ENCODE assay signal across 8 cellular contexts in genomic region chr14:25048170-25049126, GRCh38. TPM values are rescaled to one million over a fixed set of nuclear protein-coding genes. Genes with fewer than 3 reads are reported as not detected.
DNase-seq lines count a peak whose midpoint lies in the region; ATAC-seq and TF ChIP-seq lines count a peak whose summit lies in the region.

No MANE protein-coding gene starts in this region.

- H3T11ph ChIP-seq in H9 (ENCODE audit: low read length), result no peak overlapping the region

- no peak overlapping the region for H2AFZ ChIP-seq in H9 (ENCODE audit: low read length)

- no peak overlapping the region for H3K4ac ChIP-seq in H9 (ENCODE audit: low read depth, low read length)

- no peak overlapping the region for H2BK15ac ChIP-seq in H9 (ENCODE audit: low read depth, low read length)

- no peak overlapping the region for H2BK120ac ChIP-seq in H9 (ENCODE audit: low read depth, low read length, poor library complexity, severe bottlenecking)

- no peak overlapping the region for H3K9ac ChIP-seq in H9 (ENCODE audit: extremely low read depth, insufficient read length, low read length)

- no peaks in the 10 kb centered on the region for H3K79me1 ChIP-seq in H9 (ENCODE audit: insufficient read depth, low read depth, low read length, poor library complexity, severe bottlenecking)

- H3K4me1 Mint-ChIP-seq in H9 (peaks cover 25 to 30% of the 10 kb centered on the region in 2 experiments), MCF 10A (ENCODE audit: insufficient read depth, unreplicated experiment) (peaks cover 24% of the 10 kb centered on the region)
- peaks cover 2% of the 10 kb centered on the region for H3K4me1 Mint-ChIP-seq in activated T-helper 2 cell treated with anti-CD3 and anti-CD28 coated beads, Interferon-gamma antibody, Interleukin-2, Interleukin-4, amounts not matched to agents 10 μg/mL and 5 μg/mL and 100 μg/mL, durations not matched to agents 14 hours and 24 hours and 36 hours (ENCODE audit: low read depth)

- CTCF ChIA-PET in MCF 10A (lab: Yijun Ruan, JAX), result interaction anchor here (0.5 to 0.7 kb wide), 2 partner anchors 241 to 338 kb away, joined by 3 read pairs; no protein-coding TSS in a partner anchor

- H2BK12ac ChIP-seq in H9 (ENCODE audit: insufficient read length, low read depth, low read length), result no peak overlapping the region

- H3K18ac ChIP-seq in H9 (ENCODE audit: insufficient read length, low read depth, low read length), result no peak overlapping the region

- POLR2A ChIA-PET in MCF 10A (lab: Yijun Ruan, JAX), result no interaction called here

- H4K5ac ChIP-seq in H9 (ENCODE audit: insufficient read length, low read depth, low read length), result no peak overlapping the region

- no peak overlapping the region for H3K14ac ChIP-seq in H9 (ENCODE audit: insufficient read depth, low read length)

- no TSS peak for BruUV-seq in MCF 10A (replicated peaks; lab: Mats Ljungman, UMichigan)

- DNase-seq in H9 (no peak), MCF 10A (ENCODE audit: unreplicated experiment) (no peak), iris pigment epithelial cell (ENCODE audit: low read depth) (peak; percentile 65), skeletal muscle cell (ENCODE audit: low read depth) (peak; percentile 60), NCI-H446 treated with DMSO at 0.1 percent for 48 hours (lab: John Stamatoyannopoulos, UW) (no peak), DMS153 (lab: John Stamatoyannopoulos, UW) (no peak)
- no peak for DNase-seq in activated T-helper 2 cell treated with anti-CD3 and anti-CD28 coated beads, Interferon-gamma antibody, Interleukin-2, Interleukin-4, amounts not matched to agents 10 μg/mL and 5 μg/mL and 100 μg/mL, durations not matched to agents 14 hours and 24 hours and 36 hours (ENCODE audit: low spot score)

- no peak overlapping the region for H2BK5ac ChIP-seq in H9 (ENCODE audit: insufficient read length, low read length)

- H3K27me3 ChIP-seq in H9 (ENCODE audit: insufficient read depth, low read length), result peaks cover 22% of the 10 kb centered on the region; the same call in 1 of the 2 replicates

- no peak for ATAC-seq in GM18498 (IDR thresholded peaks at IDR 0.05; ENCODE audit: unreplicated experiment)

- H3K4me3 Mint-ChIP-seq in H9 (peak overlapping the region; percentile 60 to 82), MCF 10A (ENCODE audit: unreplicated experiment) (peak overlapping the region; percentile 70)
- H3K4me3 Mint-ChIP-seq in activated T-helper 2 cell treated with anti-CD3 and anti-CD28 coated beads, Interferon-gamma antibody, Interleukin-2, Interleukin-4, amounts not matched to agents 10 μg/mL and 5 μg/mL and 100 μg/mL, durations not matched to agents 14 hours and 24 hours and 36 hours (ENCODE audit: low read depth), result no peak overlapping the region

- no peaks in the 10 kb centered on the region for H4K20me1 ChIP-seq in H9 (ENCODE audit: control insufficient read depth, insufficient read depth, insufficient read length)

- H2BK20ac ChIP-seq in H9 (ENCODE audit: low read depth, low read length, poor library complexity, severe bottlenecking), result no peak overlapping the region

- no peaks in the 10 kb centered on the region for H3K9me3 ChIP-seq in H9 (ENCODE audit: control insufficient read depth, low read depth, low read length)

- H3K56ac ChIP-seq in H9 (ENCODE audit: insufficient read length, low read depth, low read length), result no peak overlapping the region

- intact Hi-C loops in MCF 10A (cut with micrococcal nuclease), result no loop called here
- intact Hi-C loops in activated T-helper 2 cell treated with anti-CD3 and anti-CD28 coated beads, Interferon-gamma antibody, Interleukin-2, Interleukin-4, amounts not matched to agents 10 μg/mL and 5 μg/mL and 100 μg/mL, durations not matched to agents 14 hours and 24 hours and 36 hours (cut with micrococcal nuclease), result no loop called here

- H3K4me1 ChIP-seq in H9 (ENCODE audit: insufficient read depth, low read length), result peaks cover 2% of the 10 kb centered on the region; the same call in 1 of the 2 replicates

- no peak overlapping the region for H4K91ac ChIP-seq in H9 (ENCODE audit: insufficient read length, low read depth, low read length)

- H2AK5ac ChIP-seq in H9 (ENCODE audit: insufficient read length, low read length), result no peak overlapping the region

- H3K27me3 Mint-ChIP-seq in H9 (ENCODE audit: low read depth) (peaks cover 61% of the 10 kb centered on the region), MCF 10A (ENCODE audit: insufficient read depth, unreplicated experiment) (peaks cover 28% of the 10 kb centered on the region)
- H3K27me3 Mint-ChIP-seq in activated T-helper 2 cell treated with anti-CD3 and anti-CD28 coated beads, Interferon-gamma antibody, Interleukin-2, Interleukin-4, amounts not matched to agents 10 μg/mL and 5 μg/mL and 100 μg/mL, durations not matched to agents 14 hours and 24 hours and 36 hours (ENCODE audit: low read depth), result peaks cover 52% of the 10 kb centered on the region

- H3K23me2 ChIP-seq in H9 (ENCODE audit: insufficient read length, low read depth, low read length, poor library complexity, severe bottlenecking), result peaks cover 12% of the 10 kb centered on the region

- H3K36me3 Mint-ChIP-seq in H9 (ENCODE audit: insufficient read depth in 1 of 3, low read depth in 3 of 3) (no peaks in the 10 kb centered on the region), MCF 10A (ENCODE audit: insufficient read depth, unreplicated experiment) (no peaks in the 10 kb centered on the region)
- no peaks in the 10 kb centered on the region for H3K36me3 Mint-ChIP-seq in activated T-helper 2 cell treated with anti-CD3 and anti-CD28 coated beads, Interferon-gamma antibody, Interleukin-2, Interleukin-4, amounts not matched to agents 10 μg/mL and 5 μg/mL and 100 μg/mL, durations not matched to agents 14 hours and 24 hours and 36 hours (ENCODE audit: low read depth)

- H3K23ac ChIP-seq in H9 (ENCODE audit: insufficient read length, low read depth, low read length), result no peak overlapping the region

- H4K8ac ChIP-seq in H9 (replicated peaks; ENCODE audit: insufficient read length, low read depth, low read length), result no peak overlapping the region

- H3K79me2 ChIP-seq in H9 (ENCODE audit: insufficient read depth, low read length), result no peaks in the 10 kb centered on the region

- TF ChIP-seq CTCF in H9 (conservative IDR thresholded peaks at IDR 0.05) (no peak), MCF 10A (IDR thresholded peaks at IDR 0.05; ENCODE audit: unreplicated experiment) (no peak)

- peaks cover 2 to 3% of the 10 kb centered on the region in 2 experiments; a peak in 1 of 5 replicates for H3K9me3 Mint-ChIP-seq in H9
- H3K9me3 Mint-ChIP-seq in MCF 10A (ENCODE audit: unreplicated experiment), result no peaks in the 10 kb centered on the region
- H3K9me3 Mint-ChIP-seq in activated T-helper 2 cell treated with anti-CD3 and anti-CD28 coated beads, Interferon-gamma antibody, Interleukin-2, Interleukin-4, amounts not matched to agents 10 μg/mL and 5 μg/mL and 100 μg/mL, durations not matched to agents 14 hours and 24 hours and 36 hours, result no peaks in the 10 kb centered on the region

- no peak overlapping the region for H3K27ac ChIP-seq in H9 (ENCODE audit: insufficient read length, low read depth, low read length)

- peak overlapping the region; percentile 38 for H3K4me2 ChIP-seq in H9 (ENCODE audit: insufficient read depth, insufficient read length, low read length)

- WGBS in H9 (ENCODE audit: extremely low coverage, insufficient read length, low lambda C conversion rate), result no CpG with 5 or more reads among the region's 19 CpGs

- H3K4me3 ChIP-seq in skeletal muscle cell (ENCODE audit: low read depth, low read length), result peak overlapping the region; percentile 73

- H3K27ac Mint-ChIP-seq in H9 (no peak overlapping the region), MCF 10A (ENCODE audit: low read depth, unreplicated experiment) (no peak overlapping the region)
- H3K27ac Mint-ChIP-seq in activated T-helper 2 cell treated with anti-CD3 and anti-CD28 coated beads, Interferon-gamma antibody, Interleukin-2, Interleukin-4, amounts not matched to agents 10 μg/mL and 5 μg/mL and 100 μg/mL, durations not matched to agents 14 hours and 24 hours and 36 hours, result no peak overlapping the region

RNA-seq across cellular contexts. Expression of gene STXBP6, which starts 1.5 kb away (rescaled TPM):
- total RNA-seq in H9 (2021) (2.6 and 3.6 TPM in 2 replicates), MCF 10A (2022) (not detected in 2 replicates)
- not detected in 2 replicates for total RNA-seq in activated T-helper 2 cell treated with anti-CD3 and anti-CD28 coated beads, Interferon-gamma antibody, Interleukin-2, Interleukin-4, amounts not matched to agents 10 μg/mL and 5 μg/mL and 100 μg/mL, durations not matched to agents 14 hours and 24 hours and 36 hours

Comparison
In these comparisons a context has a peak if more than half of its experiments do, and no peak if none do; other contexts are left out.
1. DNase-seq: peak in iris pigment epithelial cell (single experiment) and skeletal muscle cell (single experiment); none in H9 (single experiment), MCF 10A (single experiment), NCI-H446 treated with DMSO at 0.1 percent for 48 hours (single experiment), DMS153 (single experiment) and activated T-helper 2 cell treated with anti-CD3 and anti-CD28 coated beads, Interferon-gamma antibody, Interleukin-2, Interleukin-4, amounts not matched to agents 10 μg/mL and 5 μg/mL and 100 μg/mL, durations not matched to agents 14 hours and 24 hours and 36 hours (single experiment).